ENCODE assay signal across 8 cellular contexts in the genomic region with DNA sequence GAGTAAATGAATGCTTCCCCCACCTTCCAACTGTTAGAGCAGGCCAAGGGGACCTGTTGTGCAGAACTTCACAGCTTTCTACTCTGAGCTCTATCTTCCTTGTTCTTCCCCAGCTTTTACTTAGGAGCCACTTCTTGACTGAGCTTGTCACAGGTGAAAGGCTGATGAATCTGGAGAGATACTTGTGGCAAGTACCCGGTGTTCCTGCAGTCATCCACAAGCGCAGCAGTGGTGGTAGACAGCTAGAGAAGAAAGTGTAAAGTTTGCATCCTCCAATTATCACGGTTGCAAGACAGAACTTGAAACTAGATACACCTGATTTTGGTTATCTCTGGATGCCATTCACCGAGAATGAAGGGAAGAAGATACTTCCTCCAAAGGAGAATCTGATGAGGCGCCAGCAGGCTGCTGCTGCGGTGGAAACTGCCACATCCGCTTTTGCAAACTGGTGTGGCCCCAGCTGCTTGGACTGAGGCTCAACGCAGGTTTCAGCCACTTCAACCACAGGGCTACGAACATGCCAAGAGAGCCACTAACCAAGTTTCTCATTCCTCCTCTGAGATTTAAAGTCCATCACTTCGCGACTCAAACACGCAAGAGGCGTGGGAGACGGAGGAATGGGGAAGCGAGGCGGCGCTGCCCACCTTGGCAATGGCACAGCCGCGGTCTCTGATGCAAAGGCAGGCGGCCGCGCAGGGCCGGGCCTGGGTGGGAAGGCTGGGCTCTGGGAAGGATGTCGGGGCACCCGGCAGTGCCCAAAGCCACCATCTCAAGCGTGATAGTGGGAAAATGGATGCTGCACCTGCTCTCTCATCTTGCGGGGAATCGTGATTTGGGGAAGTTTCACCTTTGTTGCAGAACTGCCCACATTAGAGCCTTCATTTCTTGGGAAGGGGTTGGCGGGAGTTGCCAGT. TPM values are rescaled to one million over a fixed set of nuclear protein-coding genes. Genes with fewer than 3 reads are reported as not detected.
DNase-seq lines count a peak whose midpoint lies in the region; ATAC-seq and TF ChIP-seq lines count a peak whose summit lies in the region.

No MANE protein-coding gene starts in this region.

- intact Hi-C loops in IMR-90 (cut with micrococcal nuclease), result no loop called here

- CTCF ChIA-PET in IMR-90 (lab: Yijun Ruan, JAX), result interaction anchor here (1.1 kb wide), 1 partner anchor 49 kb away, joined by 4 read pairs; no protein-coding TSS in a partner anchor
- CTCF ChIA-PET in activated CD8-positive, alpha-beta memory T cell treated with anti-CD3 and anti-CD28 coated beads, Interleukin-2, amount 10 ng/mL, durations not matched to agents 7 days and 5 days (lab: Charles Lee), result no interaction called here

- TF ChIP-seq CTCF in GM06990 (IDR thresholded peaks at IDR 0.05; ENCODE audit: insufficient read depth, low read length, poor library complexity, severe bottlenecking), result no peak
- TF ChIP-seq CTCF in IMR-90 (conservative IDR thresholded peaks at IDR 0.05; ENCODE audit: low read depth, low read length), result no peak
- TF ChIP-seq CTCF in glutamatergic neuron (IDR thresholded peaks at IDR 0.05; ENCODE audit: partially characterized antibody, unreplicated experiment), result no peak

- H4K12ac ChIP-seq in trophoblast cell (ENCODE audit: low read depth, low read length), result no peak overlapping the region

- TF ChIP-seq POLR2A in IMR-90 (IDR thresholded peaks at IDR 0.05; ENCODE audit: low read depth, low read length), result no peak

- H3K9me3 ChIP-seq in IMR-90 (ENCODE audit: control insufficient read depth, insufficient read depth, low read length) (no peaks in the 10 kb centered on the region; the same call in 1 of the 2 replicates), trophoblast cell (ENCODE audit: insufficient read depth, low read depth, low read length) (no peaks in the 10 kb centered on the region)

- H3K4me1 Mint-ChIP-seq in activated CD8-positive, alpha-beta memory T cell treated with anti-CD3 and anti-CD28 coated beads, Interleukin-2, amount 10 ng/mL, durations not matched to agents 7 days and 5 days, result peaks cover 22% of the 10 kb centered on the region
- peaks cover 11% of the 10 kb centered on the region for H3K4me1 Mint-ChIP-seq in glutamatergic neuron (ENCODE audit: low read depth, unreplicated experiment)

- H3K36me3 Mint-ChIP-seq in activated CD8-positive, alpha-beta memory T cell treated with anti-CD3 and anti-CD28 coated beads, Interleukin-2, amount 10 ng/mL, durations not matched to agents 7 days and 5 days, result no peaks in the 10 kb centered on the region
- peaks cover 6% of the 10 kb centered on the region for H3K36me3 Mint-ChIP-seq in glutamatergic neuron (ENCODE audit: unreplicated experiment)

- 3% methylated on average over 11 of the region's 29 CpGs; no CpG with 5 or more reads in 1 of the 2 experiments for WGBS in IMR-90 (ENCODE audit: extremely low coverage in 2 of 2, insufficient read length in 1 of 2), 2 experiments
- WGBS in trophoblast cell (ENCODE audit: extremely low coverage, insufficient coverage, insufficient read length), result no CpG with 5 or more reads among the region's 29 CpGs

- no peaks in the 10 kb centered on the region for H3K36me3 ChIP-seq in GM06990 (ENCODE audit: control insufficient read depth, insufficient read depth, low read length)
- H3K36me3 ChIP-seq in IMR-90 (ENCODE audit: control insufficient read depth, insufficient read depth, low read length), result no peaks in the 10 kb centered on the region
- H3K36me3 ChIP-seq in trophoblast cell (ENCODE audit: control insufficient read depth in 1 of 2, insufficient read depth in 2 of 2, low read length in 2 of 2), result no peaks in the 10 kb centered on the region

- H2BK20ac ChIP-seq in IMR-90 (ENCODE audit: low read depth, low read length), result no peak overlapping the region

- H3K9me1 ChIP-seq in IMR-90 (ENCODE audit: insufficient read depth, low read length), result no peaks in the 10 kb centered on the region

- POLR2A ChIA-PET in IMR-90 (lab: Charles Lee; ENCODE audit: unreplicated experiment), result no interaction called here

- H4K91ac ChIP-seq in IMR-90 (ENCODE audit: insufficient read depth, low read depth, low read length), result no peak overlapping the region
- no peak overlapping the region for H4K91ac ChIP-seq in trophoblast cell (ENCODE audit: low read depth, low read length)

- H2BK120ac ChIP-seq in IMR-90 (ENCODE audit: low read depth, low read length) (no peak overlapping the region), trophoblast cell (ENCODE audit: insufficient read depth, low read length, poor library complexity) (no peak overlapping the region)

- no peak overlapping the region for H2BK15ac ChIP-seq in IMR-90 (ENCODE audit: low read depth, low read length)

- H3K4me3 ChIP-seq in GM06990 (replicated peaks; ENCODE audit: low read depth, low read length) (peak overlapping the region; percentile 56), IMR-90 (ENCODE audit: insufficient read depth, low read depth, low read length) (no peak overlapping the region), trophoblast cell (ENCODE audit: low read depth, low read length) (peak overlapping the region; percentile 75)

- H2AK9ac ChIP-seq in IMR-90 (replicated peaks; ENCODE audit: low read depth, low read length, poor library complexity), result no peak overlapping the region

- no peak overlapping the region for H3K18ac ChIP-seq in IMR-90 (ENCODE audit: low read depth, low read length)
- no peak overlapping the region for H3K18ac ChIP-seq in trophoblast cell (ENCODE audit: low read length)

- H3K27me3 ChIP-seq in GM06990 (replicated peaks; ENCODE audit: control insufficient read depth, insufficient read depth, low read length) (peaks cover 4% of the 10 kb centered on the region), IMR-90 (ENCODE audit: control insufficient read depth, insufficient read depth, low read length) (peaks cover 35% of the 10 kb centered on the region), trophoblast cell (ENCODE audit: insufficient read depth, low read length) (no peaks in the 10 kb centered on the region)

- H3K27me3 Mint-ChIP-seq in activated CD8-positive, alpha-beta memory T cell treated with anti-CD3 and anti-CD28 coated beads, Interleukin-2, amount 10 ng/mL, durations not matched to agents 7 days and 5 days, result peaks cover 63% of the 10 kb centered on the region
- peaks cover 8% of the 10 kb centered on the region for H3K27me3 Mint-ChIP-seq in glutamatergic neuron (ENCODE audit: unreplicated experiment)

- no peak overlapping the region for H4K5ac ChIP-seq in IMR-90 (ENCODE audit: low read depth, low read length)

- H3K4ac ChIP-seq in IMR-90 (ENCODE audit: low read depth, low read length) (no peak overlapping the region), trophoblast cell (ENCODE audit: low read depth, low read length) (no peak overlapping the region)

- H3K23ac ChIP-seq in IMR-90 (ENCODE audit: low read depth, low read length) (no peak overlapping the region), trophoblast cell (ENCODE audit: low read length) (no peak overlapping the region)

- DNase-seq in GM06990 (ENCODE audit: extremely low read depth, insufficient read length) (peak; percentile 63), IMR-90 (no peak), glutamatergic neuron (no peak), trophoblast cell (peak in 1 of 2 donors; percentile 5), NCI-H2029 treated with DMSO at 0.1 percent for 48 hours (lab: John Stamatoyannopoulos, UW) (no peak), NCI-H2029 (lab: John Stamatoyannopoulos, UW) (no peak)
- peak; percentile 80 for DNase-seq in activated CD8-positive, alpha-beta memory T cell treated with anti-CD3 and anti-CD28 coated beads, Interleukin-2, amount 10 ng/mL, durations not matched to agents 7 days and 5 days

- no peaks in the 10 kb centered on the region for H3K9me3 Mint-ChIP-seq in activated CD8-positive, alpha-beta memory T cell treated with anti-CD3 and anti-CD28 coated beads, Interleukin-2, amount 10 ng/mL, durations not matched to agents 7 days and 5 days (ENCODE audit: low read depth)
- H3K9me3 Mint-ChIP-seq in glutamatergic neuron (ENCODE audit: unreplicated experiment), result no peaks in the 10 kb centered on the region

- H3K79me1 ChIP-seq in IMR-90 (ENCODE audit: low read depth in 1 of 2, low read length in 2 of 2) (no peaks in the 10 kb centered on the region), trophoblast cell (ENCODE audit: low read length) (peaks cover 5% of the 10 kb centered on the region)

- H3K27ac ChIP-seq in IMR-90 (ENCODE audit: insufficient read depth, low read length) (no peak overlapping the region), trophoblast cell (ENCODE audit: low read depth, low read length) (no peak overlapping the region)

- in situ Hi-C loops in IMR-90 (cut with MboI; ENCODE audit: low sequenced_read_pairs), result no loop called here

- H3K56ac ChIP-seq in IMR-90 (ENCODE audit: extremely low read depth, insufficient read depth, low read length), result no peak overlapping the region

- H4K8ac ChIP-seq in IMR-90 (ENCODE audit: low read depth in 2 of 2, low read length in 2 of 2) (no peak overlapping the region), trophoblast cell (ENCODE audit: low read depth, low read length) (no peak overlapping the region)

- H3K9ac ChIP-seq in IMR-90 (ENCODE audit: low read depth, low read length) (no peak overlapping the region), trophoblast cell (ENCODE audit: low read length) (no peak overlapping the region)

- no peak overlapping the region for H2BK5ac ChIP-seq in IMR-90 (ENCODE audit: low read depth, low read length, poor library complexity, severe bottlenecking)
- H2BK5ac ChIP-seq in trophoblast cell (ENCODE audit: low read depth, low read length, poor library complexity), result no peak overlapping the region

- H3K14ac ChIP-seq in IMR-90 (replicated peaks; ENCODE audit: low read depth, low read length) (no peak overlapping the region), trophoblast cell (ENCODE audit: low read length) (no peak overlapping the region)

- peaks cover 1% of the 10 kb centered on the region for H3K79me2 ChIP-seq in trophoblast cell (ENCODE audit: control insufficient read depth, insufficient read depth, low read length, poor library complexity)

- TF ChIP-seq RAD21 in IMR-90 (IDR thresholded peaks at IDR 0.05; ENCODE audit: low read length), result no peak

- H2BK12ac ChIP-seq in trophoblast cell (ENCODE audit: low read length), result no peak overlapping the region

- H4K20me1 ChIP-seq in IMR-90 (ENCODE audit: insufficient read depth, low read length), result no peaks in the 10 kb centered on the region

- BruUV-seq in IMR-90 (replicated peaks; lab: Mats Ljungman, UMichigan), result no TSS peak

- peak overlapping the region; percentile 63 for H3K4me3 Mint-ChIP-seq in activated CD8-positive, alpha-beta memory T cell treated with anti-CD3 and anti-CD28 coated beads, Interleukin-2, amount 10 ng/mL, durations not matched to agents 7 days and 5 days
- peak overlapping the region; percentile 80 for H3K4me3 Mint-ChIP-seq in glutamatergic neuron (ENCODE audit: unreplicated experiment)

- H3K27ac Mint-ChIP-seq in activated CD8-positive, alpha-beta memory T cell treated with anti-CD3 and anti-CD28 coated beads, Interleukin-2, amount 10 ng/mL, durations not matched to agents 7 days and 5 days, result no peak overlapping the region
- no peak overlapping the region for H3K27ac Mint-ChIP-seq in glutamatergic neuron (ENCODE audit: unreplicated experiment)

- no peak overlapping the region for H2AK5ac ChIP-seq in IMR-90 (ENCODE audit: low read depth, low read length)
- no peak overlapping the region for H2AK5ac ChIP-seq in trophoblast cell (ENCODE audit: low read length)

- H2AFZ ChIP-seq in IMR-90 (replicated peaks; ENCODE audit: low read length, poor library complexity), result peak overlapping the region; percentile 87
- peak overlapping the region; percentile 60 for H2AFZ ChIP-seq in trophoblast cell (ENCODE audit: insufficient read depth, low read length, poor library complexity)

- ATAC-seq in GM21529 (IDR thresholded peaks at IDR 0.05; ENCODE audit: unreplicated experiment) (peak; percentile 83), IMR-90 (ENCODE audit: low read depth) (no peak)
- ATAC-seq in activated CD8-positive, alpha-beta memory T cell treated with anti-CD3 and anti-CD28 coated beads, Interleukin-2, amount 10 ng/mL, durations not matched to agents 7 days and 5 days, result peak; percentile 46

- peak overlapping the region; percentile 82; the same call in 1 of the 2 replicates for H3K4me2 ChIP-seq in IMR-90 (ENCODE audit: low read depth, low read length)
- H3K4me2 ChIP-seq in trophoblast cell (ENCODE audit: low read length), result peak overlapping the region; percentile 74

- dilution Hi-C loops in IMR-90 (cut with HindIII; ENCODE audit: low sequenced_read_pairs, unreplicated experiment), result no loop called here

- H3K4me1 ChIP-seq in IMR-90 (ENCODE audit: control insufficient read depth, insufficient read depth, low read length) (peaks cover 3% of the 10 kb centered on the region; the same call in 1 of the 2 replicates), trophoblast cell (ENCODE audit: control insufficient read depth in 1 of 2, insufficient read depth in 2 of 2, low read length in 2 of 2) (peaks cover 6 to 12% of the 10 kb centered on the region in 2 experiments)

RNA-seq across cellular contexts. Expression of gene FHIP1A, which starts 1.3 kb away (rescaled TPM):
- total RNA-seq in IMR-90 (2012; rRNA removed), result under 0.01 and 0.18 TPM in 2 replicates
- 0.02 and 0.04 TPM in 2 replicates for polyA plus RNA-seq in IMR-90 (2012; rRNA removed)
- polyA plus RNA-seq in IMR-90 (2012; cell fraction: cytosol; rRNA removed), result 0.01 and 0.02 TPM in 2 replicates
- 0.06 TPM in 1 of 2 replicates, not detected in the other for polyA plus RNA-seq in IMR-90 (2012; cell fraction: nucleus; rRNA removed; ENCODE audit: low replicate concordance)
- not detected for total RNA-seq in activated CD8-positive, alpha-beta memory T cell treated with anti-CD3 and anti-CD28 coated beads, Interleukin-2, amount 10 ng/mL, durations not matched to agents 7 days and 5 days
- 2.4 TPM for total RNA-seq in glutamatergic neuron (ENCODE audit: unreplicated experiment)
- polyA plus RNA-seq in trophoblast cell (2013), result 4.0 and 4.7 TPM in 2 replicates

Comparison
In these comparisons a context has a peak if more than half of its experiments do, and no peak if none do; other contexts are left out.
1. DNase-seq: peak in GM06990 (single experiment) and activated CD8-positive, alpha-beta memory T cell treated with anti-CD3 and anti-CD28 coated beads, Interleukin-2, amount 10 ng/mL, durations not matched to agents 7 days and 5 days (single experiment); none in IMR-90 (single experiment), glutamatergic neuron (single experiment), NCI-H2029 treated with DMSO at 0.1 percent for 48 hours (single experiment) and NCI-H2029 (single experiment).